8 cellular contexts compared by ENCODE assay signal in genomic region chr2:20642026-20642971, GRCh38. TPM values are rescaled to one million over a fixed set of nuclear protein-coding genes. Genes with fewer than 3 reads are reported as not detected.
DNase-seq lines count a peak whose midpoint lies in the region; ATAC-seq and TF ChIP-seq lines count a peak whose summit lies in the region.

No MANE protein-coding gene starts in this region.

- H3K4me2 ChIP-seq in BLaER1 treated with 17β-estradiol and CSF1 and Interleukin-3, amounts not matched to agents 10 nM and 100 nM, result peak overlapping the region in 9 of 11 experiments; percentile 8 to 70 (median 45); a peak in 13 of 22 replicates

- peaks cover 13% of the 10 kb centered on the region for H3K36me3 Mint-ChIP-seq in activated CD4-positive, alpha-beta memory T cell treated with anti-CD3 and anti-CD28 coated beads, Interleukin-2, amount 10 ng/mL, durations not matched to agents 7 days and 5 days (ENCODE audit: low read depth)

- no peaks in the 10 kb centered on the region for H3K27me3 Mint-ChIP-seq in activated CD4-positive, alpha-beta memory T cell treated with anti-CD3 and anti-CD28 coated beads, Interleukin-2, amount 10 ng/mL, durations not matched to agents 7 days and 5 days

- peak overlapping the region in 3 of 11 experiments; percentile 6 to 27 (median 24); a peak in 3 of 22 replicates for H3K9ac ChIP-seq in BLaER1 treated with 17β-estradiol and CSF1 and Interleukin-3, amounts not matched to agents 10 nM and 100 nM

- H3K27ac Mint-ChIP-seq in activated CD4-positive, alpha-beta memory T cell treated with anti-CD3 and anti-CD28 coated beads, Interleukin-2, amount 10 ng/mL, durations not matched to agents 7 days and 5 days, result no peak overlapping the region

- H3K4me3 Mint-ChIP-seq in activated CD4-positive, alpha-beta memory T cell treated with anti-CD3 and anti-CD28 coated beads, Interleukin-2, amount 10 ng/mL, durations not matched to agents 7 days and 5 days, result no peak overlapping the region

- intact Hi-C loops in mucosa of descending colon (cut with DNase I, micrococcal nuclease), result loop anchor here in 1 of 2 donors (5.0 kb wide), 1 partner anchor 240 kb away; no protein-coding TSS in a partner anchor

- peaks cover 0 to 98% (median 24%) of the 10 kb centered on the region in 11 experiments; a peak in 15 of 22 replicates for H3K36me3 ChIP-seq in BLaER1 treated with 17β-estradiol and CSF1 and Interleukin-3, amounts not matched to agents 10 nM and 100 nM
- peaks cover 51% of the 10 kb centered on the region for H3K36me3 ChIP-seq in effector memory CD4-positive, alpha-beta T cell (ENCODE audit: control insufficient read depth, insufficient read depth, low read length)
- H3K36me3 ChIP-seq in mucosa of descending colon (ENCODE audit: low read depth), result no peaks in the 10 kb centered on the region

- peaks cover 17 to 95% (median 23%) of the 10 kb centered on the region in 11 experiments; a peak in 17 of 22 replicates for H4K20me1 ChIP-seq in BLaER1 treated with 17β-estradiol and CSF1 and Interleukin-3, amounts not matched to agents 10 nM and 100 nM

- no peak overlapping the region for H3K4me3 ChIP-seq in BLaER1 treated with 17β-estradiol and CSF1 and Interleukin-3, amounts not matched to agents 10 nM and 100 nM
- no peak overlapping the region for H3K4me3 ChIP-seq in effector memory CD4-positive, alpha-beta T cell (ENCODE audit: insufficient read depth, low read depth, low read length, poor library complexity, severe bottlenecking)
- no peak overlapping the region for H3K4me3 ChIP-seq in mucosa of descending colon

- H3K27me3 ChIP-seq in BLaER1 treated with 17β-estradiol and CSF1 and Interleukin-3, amounts not matched to agents 10 nM and 100 nM, result no peaks in the 10 kb centered on the region
- no peaks in the 10 kb centered on the region for H3K27me3 ChIP-seq in effector memory CD4-positive, alpha-beta T cell (replicated peaks; ENCODE audit: control insufficient read depth, insufficient read depth, low read length, poor library complexity, severe bottlenecking)

- POLR2A ChIA-PET in activated CD4-positive, alpha-beta memory T cell treated with anti-CD3 and anti-CD28 coated beads, Interleukin-2, amount 10 ng/mL, durations not matched to agents 7 days and 5 days (lab: Charles Lee), result interaction anchor here (0.9 to 1.9 kb wide), 6 partner anchors 8 to 316 kb away, joined by 3 to 10 read pairs (median 6); partner anchors contain the start of genes HS1BP3 and RHOB

- DNase-seq in NCI-H524 treated with DMSO at 0.1 percent for 48 hours (lab: John Stamatoyannopoulos, UW) (peak; percentile 15), mucosa of descending colon (peak; percentile 70 to 86 (median 85))
- peak; percentile 79 for DNase-seq in activated CD4-positive, alpha-beta memory T cell treated with anti-CD3 and anti-CD28 coated beads, Interleukin-2, amount 10 ng/mL, durations not matched to agents 7 days and 5 days
- peak; percentile 43 to 59 (median 51) for DNase-seq in effector memory CD4-positive, alpha-beta T cell
- DNase-seq in stimulated activated CD8-positive, alpha-beta memory T cell treated with anti-CD3 and anti-CD28 coated beads, Interleukin-4, amount 100 ng/mL, for 4 hours (ENCODE audit: low read depth in 2 of 2, low spot score in 1 of 2), result peak; percentile 40 to 52

- CTCF ChIA-PET in activated CD4-positive, alpha-beta memory T cell treated with anti-CD3 and anti-CD28 coated beads, Interleukin-2, amount 10 ng/mL, durations not matched to agents 7 days and 5 days (lab: Charles Lee), result interaction anchor here (0.8 to 5.4 kb wide), 29 partner anchors 8 to 507 kb away, joined by 3 to 79 read pairs (median 5); partner anchors contain the start of genes HS1BP3 and RHOB

- H3K9me3 Mint-ChIP-seq in activated CD4-positive, alpha-beta memory T cell treated with anti-CD3 and anti-CD28 coated beads, Interleukin-2, amount 10 ng/mL, durations not matched to agents 7 days and 5 days, result no peaks in the 10 kb centered on the region

- TF ChIP-seq CTCF in mucosa of descending colon (IDR thresholded peaks at IDR 0.05), result peak; percentile 87

- no peak overlapping the region for H3K27ac ChIP-seq in BLaER1 treated with 17β-estradiol and CSF1 and Interleukin-3, amounts not matched to agents 10 nM and 100 nM
- no peak overlapping the region for H3K27ac ChIP-seq in effector memory CD4-positive, alpha-beta T cell (ENCODE audit: insufficient read depth, low read length, poor library complexity, severe bottlenecking)

- H3K4me1 ChIP-seq in BLaER1 treated with 17β-estradiol and CSF1 and Interleukin-3, amounts not matched to agents 10 nM and 100 nM, result peaks cover 7 to 55% (median 39%) of the 10 kb centered on the region in 10 experiments
- peaks cover 5% of the 10 kb centered on the region for H3K4me1 ChIP-seq in effector memory CD4-positive, alpha-beta T cell (ENCODE audit: control insufficient read depth, insufficient read depth, low read length, poor library complexity, severe bottlenecking)
- no peaks in the 10 kb centered on the region for H3K4me1 ChIP-seq in mucosa of descending colon (ENCODE audit: low read depth)

- H3K9me3 ChIP-seq in BLaER1 treated with 17β-estradiol and CSF1 and Interleukin-3, amounts not matched to agents 10 nM and 100 nM (replicated peaks in 1 of 11), result no peaks in the 10 kb centered on the region
- H3K9me3 ChIP-seq in effector memory CD4-positive, alpha-beta T cell (ENCODE audit: control insufficient read depth, low read length), result no peaks in the 10 kb centered on the region
- no peaks in the 10 kb centered on the region for H3K9me3 ChIP-seq in mucosa of descending colon

- no peaks in the 10 kb centered on the region for H3K4me1 Mint-ChIP-seq in activated CD4-positive, alpha-beta memory T cell treated with anti-CD3 and anti-CD28 coated beads, Interleukin-2, amount 10 ng/mL, durations not matched to agents 7 days and 5 days

- ATAC-seq in GM18909 (IDR thresholded peaks at IDR 0.05; ENCODE audit: poor library complexity, unreplicated experiment) (peak; percentile 97), HG03108 (IDR thresholded peaks at IDR 0.05; ENCODE audit: unreplicated experiment) (peak; percentile 95), mucosa of descending colon (peak; percentile 95)

RNA-seq across cellular contexts. Expression of gene HS1BP3, which starts 8.6 kb away (rescaled TPM):
- total RNA-seq in activated CD4-positive, alpha-beta memory T cell treated with anti-CD3 and anti-CD28 coated beads, Interleukin-2, amount 10 ng/mL, durations not matched to agents 7 days and 5 days, result 10 to 100 TPM; 17.2 to 19.4 TPM
- 10 to 100 TPM; 28.8 to 47.0 (median 29.7) TPM for total RNA-seq in mucosa of descending colon

RNA-seq across cellular contexts. Expression of gene GDF7, which starts 24.6 kb away (rescaled TPM):
- total RNA-seq in activated CD4-positive, alpha-beta memory T cell treated with anti-CD3 and anti-CD28 coated beads, Interleukin-2, amount 10 ng/mL, durations not matched to agents 7 days and 5 days, result not detected
- under 1 TPM; 0.14 to 0.73 (median 0.14) TPM for total RNA-seq in mucosa of descending colon

Comparison
In these comparisons a context has a peak if more than half of its experiments do, and no peak if none do; other contexts are left out.
1. DNase-seq: peak in every context shown above with its lines; median percentile 85 in mucosa of descending colon; 79 in activated CD4-positive, alpha-beta memory T cell treated with anti-CD3 and anti-CD28 coated beads, Interleukin-2, amount 10 ng/mL, durations not matched to agents 7 days and 5 days; 51 in effector memory CD4-positive, alpha-beta T cell; 46 in stimulated activated CD8-positive, alpha-beta memory T cell treated with anti-CD3 and anti-CD28 coated beads, Interleukin-4, amount 100 ng/mL, for 4 hours; 15 in NCI-H524 treated with DMSO at 0.1 percent for 48 hours.